In the genomic region with DNA sequence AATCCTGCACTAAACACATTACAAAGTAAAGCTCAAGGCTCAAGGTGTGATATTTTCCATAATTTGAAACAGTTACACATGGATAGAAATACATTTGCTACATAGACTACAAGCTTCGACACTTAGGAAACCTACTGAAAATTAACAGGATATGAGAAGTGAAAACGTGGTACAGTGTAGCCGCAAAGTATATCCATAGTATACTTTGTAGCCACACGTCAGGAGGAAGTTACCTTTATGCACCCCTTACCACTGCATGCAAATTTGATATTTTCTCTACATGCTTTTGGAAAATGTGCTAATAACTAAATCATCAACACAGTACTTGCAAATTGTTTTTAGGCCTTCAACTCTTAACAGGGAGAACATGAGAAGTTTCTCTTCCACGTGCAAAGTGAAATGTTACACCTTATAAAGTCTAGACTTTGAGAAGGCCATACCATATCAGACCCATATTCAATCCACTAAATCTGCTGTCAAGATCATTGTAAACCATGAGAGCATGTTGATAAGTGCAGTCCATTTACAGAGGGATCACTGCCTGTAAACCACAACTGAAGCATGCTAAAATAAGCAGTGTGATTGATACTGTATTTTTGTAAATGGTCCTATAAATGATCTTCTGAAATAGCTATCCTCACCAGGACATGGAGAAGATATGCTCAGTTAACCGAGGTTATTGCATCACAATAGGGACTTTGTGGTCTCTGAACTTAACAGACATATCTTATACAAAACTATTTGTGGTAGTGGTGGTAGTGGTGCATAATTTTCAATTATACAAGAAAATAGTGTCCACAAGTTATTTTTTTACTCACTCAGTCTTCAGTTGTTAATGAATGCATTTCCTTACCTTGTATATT, we compare ENCODE assay signal across 15 cellular contexts.
DNase-seq lines count a peak whose midpoint lies in the region; ATAC-seq and TF ChIP-seq lines count a peak whose summit lies in the region.
"Had no signal": no experiment of that assay in that cellular context is flagged by ENCODE, and none has a peak within 500 bp of the region (broad histone marks: within the 10 kb centered on the region; RNA-seq: fewer than 3 reads in every experiment).

No MANE protein-coding gene starts in this region.

- H4K20me1 ChIP-seq in PC-9 (ENCODE audit: insufficient read depth): no peaks in the 10 kb centered on the region

- peak overlapping the region; percentile 5; the same call in 1 of the 2 replicates for H2AFZ ChIP-seq in PC-9

- H3F3A ChIP-seq in PC-9 (ENCODE audit: insufficient read depth, low read depth): no peaks in the 10 kb centered on the region; the same call in none of the 2 replicates

- no peak overlapping the region for H3K4me2 ChIP-seq in PC-9

- H3K4me3 ChIP-seq in PC-9: no peak overlapping the region
- no peak overlapping the region for H3K4me3 ChIP-seq in adrenal gland
- no peak overlapping the region for H3K4me3 ChIP-seq in uterus
- H3K4me3 ChIP-seq in left lung: no peak overlapping the region
- H3K4me3 ChIP-seq: vagina had no signal

- no peaks in the 10 kb centered on the region for H3K27me3 ChIP-seq in PC-9 (ENCODE audit: insufficient read depth, low read depth)
- H3K27me3 ChIP-seq in adrenal gland: no peaks in the 10 kb centered on the region
- H3K27me3 ChIP-seq in uterus: no peaks in the 10 kb centered on the region
- H3K27me3 ChIP-seq in left lung: no peaks in the 10 kb centered on the region
- H3K27me3 ChIP-seq: vagina had no signal

- intact Hi-C loops in PC-9 (cut with micrococcal nuclease; ENCODE audit: unreplicated experiment) (no loop called here), adrenal gland (cut with DNase I) (no loop called here), uterus (cut with DNase I; ENCODE audit: low total_unique reads) (no loop called here), left lung (cut with DNase I) (no loop called here)

- no peaks in the 10 kb centered on the region for H3K79me2 ChIP-seq in PC-9 (ENCODE audit: low read depth)

- peak; percentile 28 for DNase-seq in GF-D8 (lab: John Stamatoyannopoulos, UW)
- no peak for DNase-seq in PC-9
- peak; percentile 9 for DNase-seq in myocyte (ENCODE audit: low read depth)
- DNase-seq in NCI-H446 treated with DMSO at 0.1 percent for 48 hours (lab: John Stamatoyannopoulos, UW): no peak
- DNase-seq in adrenal gland: no peak
- DNase-seq in uterus: no peak
- no peak for DNase-seq in left lung
- DNase-seq: activated CD4-positive, alpha-beta memory T cell treated with anti-CD3 and anti-CD28 coated beads for 36 hours; AML-193; NCI-H1092; NCI-H345; RPMI8226; stimulated activated CD4-positive, alpha-beta T cell treated with anti-CD3 and anti-CD28 coated beads, Interleukin-2, amount 100 ng/mL, for 24 hours had no signal

- WGBS in adrenal gland, 4 donors: 68 to 82% (median 75%) methylated on average over 6 of the region's 6 CpGs

- no TSS peak for BruUV-seq in PC-9 (replicated peaks; lab: Mats Ljungman, UMichigan)

- no peaks in the 10 kb centered on the region for H3K36me3 ChIP-seq in PC-9 (ENCODE audit: low read depth)
- no peaks in the 10 kb centered on the region for H3K36me3 ChIP-seq in adrenal gland (replicated peaks in 1 of 2)
- no peaks in the 10 kb centered on the region for H3K36me3 ChIP-seq in uterus
- H3K36me3 ChIP-seq in left lung: no peaks in the 10 kb centered on the region
- H3K36me3 ChIP-seq: vagina had no signal

- POLR2A ChIA-PET in PC-9 (lab: Charles Lee; ENCODE audit: unreplicated experiment): no interaction called here

- H3K4me1 ChIP-seq in PC-9 (replicated peaks; ENCODE audit: insufficient read depth) (peaks cover 12% of the 10 kb centered on the region; the same call in 1 of the 2 replicates), adrenal gland (replicated peaks in 1 of 2) (no peaks in the 10 kb centered on the region), uterus (no peaks in the 10 kb centered on the region), left lung (peaks cover 0 to 24% of the 10 kb centered on the region in 2 donors)
- H3K4me1 ChIP-seq: vagina had no signal

- no peak for TF ChIP-seq POLR2A in adrenal gland (IDR thresholded peaks at IDR 0.05)
- no peak for TF ChIP-seq POLR2A in uterus (IDR thresholded peaks at IDR 0.05)

- CTCF ChIA-PET in PC-9 (lab: Charles Lee): no interaction called here

- H3K27ac ChIP-seq in PC-9: no peak overlapping the region
- no peak overlapping the region for H3K27ac ChIP-seq in adrenal gland
- H3K27ac ChIP-seq in uterus: no peak overlapping the region
- no peak overlapping the region for H3K27ac ChIP-seq in left lung
- H3K27ac ChIP-seq: vagina had no signal

- H3K9me3 ChIP-seq in PC-9 (ENCODE audit: insufficient read depth, low read depth) (no peaks in the 10 kb centered on the region), adrenal gland (replicated peaks in 1 of 3) (no peaks in the 10 kb centered on the region), uterus (no peaks in the 10 kb centered on the region), left lung (no peaks in the 10 kb centered on the region)
- H3K9me3 ChIP-seq: vagina had no signal

- ATAC-seq in HG02885 (IDR thresholded peaks at IDR 0.05; ENCODE audit: poor library complexity, unreplicated experiment): peak; percentile 54
- no peak for ATAC-seq in left lung

- TF ChIP-seq CTCF in PC-9 (conservative IDR thresholded peaks at IDR 0.05): no peak
- TF ChIP-seq CTCF in adrenal gland (IDR thresholded peaks at IDR 0.05): no peak
- TF ChIP-seq CTCF in uterus (IDR thresholded peaks at IDR 0.05): no peak
- TF ChIP-seq CTCF in left lung (IDR thresholded peaks at IDR 0.05): no peak

- H3K9me2 ChIP-seq in PC-9 (ENCODE audit: insufficient read depth): no peaks in the 10 kb centered on the region

Comparison
In these comparisons a context has a peak if more than half of its experiments do, and no peak if none do; other contexts are left out.
1. DNase-seq: peak in GF-D8 (single experiment) and myocyte (single experiment); none in PC-9 (0 of 2), NCI-H446 treated with DMSO at 0.1 percent for 48 hours (single experiment), adrenal gland (0 of 7), uterus (0 of 2) and left lung (0 of 2).